In the genomic region with DNA sequence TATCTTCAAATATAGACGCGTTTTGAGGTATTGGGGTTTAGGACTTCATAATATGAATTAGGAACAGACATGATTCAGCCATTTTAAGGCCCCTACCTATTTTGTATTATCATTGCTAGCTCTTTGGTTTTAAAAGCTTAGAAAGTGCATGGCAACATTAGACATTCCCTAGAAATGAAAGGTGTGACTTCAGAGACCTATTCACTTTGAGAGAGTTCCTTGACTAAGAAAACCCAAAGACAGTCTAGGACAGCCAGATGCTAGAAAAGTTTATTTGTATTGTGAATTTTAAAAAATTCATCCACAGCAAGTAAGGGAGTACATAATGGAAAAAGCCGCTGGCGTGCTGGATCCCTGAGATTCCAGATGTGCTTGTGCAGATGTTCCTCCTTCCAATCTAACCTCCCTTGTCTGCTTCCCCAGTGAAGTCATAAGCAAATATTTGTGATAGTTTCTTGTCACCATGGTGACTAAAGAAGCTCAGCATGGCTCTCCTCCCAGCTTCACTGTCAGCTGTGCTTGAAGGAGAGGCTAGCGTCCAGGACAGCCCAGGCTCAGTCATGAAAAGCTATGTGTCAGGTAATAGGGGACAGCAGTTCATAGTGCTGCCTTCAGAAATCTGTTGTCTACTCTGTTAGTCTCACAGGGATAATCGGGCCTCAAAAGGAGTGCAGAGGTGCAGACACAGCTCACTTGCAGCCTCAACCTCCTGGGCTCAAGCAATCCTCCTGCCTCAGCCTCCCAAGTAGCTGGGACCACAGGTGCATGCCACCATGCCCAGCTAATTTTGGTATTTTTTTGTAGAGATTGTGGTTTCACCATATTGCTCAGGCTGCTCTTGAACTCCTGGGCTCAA, we compare ENCODE assay signal across 9 cellular contexts. TPM values are rescaled to one million over a fixed set of nuclear protein-coding genes. Genes with fewer than 3 reads are reported as not detected.
DNase-seq lines count a peak whose midpoint lies in the region; ATAC-seq and TF ChIP-seq lines count a peak whose summit lies in the region.
"Had no signal": no experiment of that assay in that cellular context is flagged by ENCODE, and none has a peak within 500 bp of the region (broad histone marks: within the 10 kb centered on the region; RNA-seq: fewer than 3 reads in every experiment).

No MANE protein-coding gene starts in this region.

- H3K9me3 ChIP-seq in A673 (ENCODE audit: low read depth, low read length, poor library complexity, severe bottlenecking) (peaks cover 1% of the 10 kb centered on the region), HUES48 (ENCODE audit: control insufficient read depth, insufficient read depth, low read length) (no peaks in the 10 kb centered on the region), liver (ENCODE audit: control insufficient read depth in 4 of 4, low read length in 3 of 4) (peaks cover 0 to 1% (median 0%) of the 10 kb centered on the region in 4 donors)

- H3K27ac ChIP-seq in A673 (ENCODE audit: low read depth, low read length, poor library complexity, severe bottlenecking): no peak overlapping the region
- peak overlapping the region; percentile 25 for H3K27ac ChIP-seq in HUES48 (ENCODE audit: low read depth, low read length)
- H3K27ac ChIP-seq in liver (ENCODE audit: low read depth in 1 of 2, low read length in 2 of 2): peak overlapping the region in 1 of 2 donors; percentile 27

- CTCF ChIA-PET in A673 (lab: Charles Lee): no interaction called here

- intact Hi-C loops in A673 (cut with micrococcal nuclease; ENCODE audit: unreplicated experiment): no loop called here

- no peak for TF ChIP-seq CTCF in A673 (conservative IDR thresholded peaks at IDR 0.05; ENCODE audit: low read depth, low read length)
- TF ChIP-seq CTCF in liver (IDR thresholded peaks at IDR 0.05; ENCODE audit: low read depth, low read length, missing input control): no peak

- no peaks in the 10 kb centered on the region for H3K36me3 ChIP-seq in A673 (ENCODE audit: insufficient read depth, low read length, poor library complexity, severe bottlenecking)
- H3K36me3 ChIP-seq in HUES48 (ENCODE audit: control insufficient read depth, insufficient read depth, low read length): no peaks in the 10 kb centered on the region
- H3K36me3 ChIP-seq in liver (ENCODE audit: control insufficient read depth in 4 of 4, insufficient read depth in 3 of 4, low read depth in 1 of 4, low read length in 3 of 4): no peaks in the 10 kb centered on the region

- BruUV-seq in A673 (replicated peaks; lab: Mats Ljungman, UMichigan): no TSS peak

- H3K27me3 ChIP-seq in A673 (replicated peaks; ENCODE audit: insufficient read depth, low read depth, low read length, poor library complexity) (no peaks in the 10 kb centered on the region), HUES48 (ENCODE audit: control insufficient read depth, insufficient read depth, low read length) (no peaks in the 10 kb centered on the region), liver (ENCODE audit: control insufficient read depth in 4 of 4, insufficient read depth in 4 of 4, low read length in 3 of 4) (no peaks in the 10 kb centered on the region)

- H3K4me3 ChIP-seq in A673 (ENCODE audit: low read depth, low read length, poor library complexity, severe bottlenecking) (no peak overlapping the region), HUES48 (ENCODE audit: low read depth, low read length) (no peak overlapping the region), liver (ENCODE audit: low read depth in 1 of 3, low read length in 3 of 3) (no peak overlapping the region)
- H3K4me3 ChIP-seq: GM12878 had no signal

- H3K4me1 ChIP-seq in A673 (ENCODE audit: insufficient read depth, low read length, poor library complexity, severe bottlenecking): no peaks in the 10 kb centered on the region
- H3K4me1 ChIP-seq in HUES48 (ENCODE audit: control insufficient read depth, insufficient read depth, low read length): no peaks in the 10 kb centered on the region
- peaks cover 2 to 5% (median 4%) of the 10 kb centered on the region in 4 donors for H3K4me1 ChIP-seq in liver (ENCODE audit: control insufficient read depth in 4 of 4, insufficient read depth in 4 of 4, low read length in 3 of 4)

- no peak overlapping the region for H3K9ac ChIP-seq in HUES48 (ENCODE audit: low read depth, low read length)
- H3K9ac ChIP-seq in liver (ENCODE audit: low read depth in 1 of 2, low read length in 2 of 2): no peak overlapping the region

- POLR2A ChIA-PET in A673 (lab: Charles Lee; ENCODE audit: low non-redundant PET): no interaction called here

- 64% methylated on average over 6 of the region's 6 CpGs for WGBS in liver

- ATAC-seq in GM18861 (IDR thresholded peaks at IDR 0.05; ENCODE audit: unreplicated experiment) (no peak), HG02759 (IDR thresholded peaks at IDR 0.05; ENCODE audit: unreplicated experiment) (no peak)
- ATAC-seq: GM12878 had no signal

- DNase-seq in A673 (ENCODE audit: low spot score) (peak; percentile 47), cerebellar cortex (ENCODE audit: low spot score) (peak; percentile 28), germinal center (ENCODE audit: low spot score) (no peak)
- DNase-seq in stimulated activated CD8-positive, alpha-beta memory T cell treated with anti-CD3 and anti-CD28 coated beads, Interleukin-4, amount 100 ng/mL, for 48 hours: no peak

- TF ChIP-seq RAD21 in liver (IDR thresholded peaks at IDR 0.05): peak in 1 of 2 donors; percentile 19

TF ChIP-seq in liver, 16 proteins besides CTCF, POLR2A, EP300 and RAD21:
- TF ChIP-seq SP1 (IDR thresholded peaks at IDR 0.05): peak; percentile 14
- no peak for TF ChIP-seq GABPA (IDR thresholded peaks at IDR 0.05 in 1 of 2, conservative IDR thresholded peaks at IDR 0.05 in 1 of 2)

RNA-seq across cellular contexts. Expression of gene KPNA6, which starts 34.8 kb away (rescaled TPM):
- total RNA-seq in A673 (2021) (96.8 and 97.4 TPM in 2 replicates), liver (10 to 100 TPM; 22.8 to 23.2 TPM)
- 10 to 100 TPM in 1 of 2 donors, 1 to 10 TPM in 1; 9.3 to 10.6 TPM for polyA plus RNA-seq in liver

RNA-seq across cellular contexts. Expression of gene TXLNA, which starts 36.8 kb away (rescaled TPM):
- 62.3 and 62.7 TPM in 2 replicates for total RNA-seq in A673 (2021)
- total RNA-seq in liver: 10 to 100 TPM; 31.7 to 46.7 TPM
- 10 to 100 TPM; 17.9 to 26.1 TPM for polyA plus RNA-seq in liver

RNA-seq across cellular contexts. Expression of gene CCDC28B, which starts 57.7 kb away (rescaled TPM):
- total RNA-seq in A673 (2021): 15.6 and 22.4 TPM in 2 replicates
- 10 to 100 TPM in 1 of 2 donors, under 1 TPM in 1; 0.75 to 20.6 TPM for total RNA-seq in liver
- 1 to 10 TPM in 1 of 2 donors, under 1 TPM in 1; 0.91 to 1.2 TPM for polyA plus RNA-seq in liver

Comparison
In these comparisons a context has a peak if more than half of its experiments do, and no peak if none do; other contexts are left out.
1. DNase-seq: peak in A673 (single experiment) and cerebellar cortex (single experiment); none in stimulated activated CD8-positive, alpha-beta memory T cell treated with anti-CD3 and anti-CD28 coated beads, Interleukin-4, amount 100 ng/mL, for 48 hours (single experiment) and germinal center (single experiment).